9 cellular contexts compared by ENCODE assay signal in the genomic region with DNA sequence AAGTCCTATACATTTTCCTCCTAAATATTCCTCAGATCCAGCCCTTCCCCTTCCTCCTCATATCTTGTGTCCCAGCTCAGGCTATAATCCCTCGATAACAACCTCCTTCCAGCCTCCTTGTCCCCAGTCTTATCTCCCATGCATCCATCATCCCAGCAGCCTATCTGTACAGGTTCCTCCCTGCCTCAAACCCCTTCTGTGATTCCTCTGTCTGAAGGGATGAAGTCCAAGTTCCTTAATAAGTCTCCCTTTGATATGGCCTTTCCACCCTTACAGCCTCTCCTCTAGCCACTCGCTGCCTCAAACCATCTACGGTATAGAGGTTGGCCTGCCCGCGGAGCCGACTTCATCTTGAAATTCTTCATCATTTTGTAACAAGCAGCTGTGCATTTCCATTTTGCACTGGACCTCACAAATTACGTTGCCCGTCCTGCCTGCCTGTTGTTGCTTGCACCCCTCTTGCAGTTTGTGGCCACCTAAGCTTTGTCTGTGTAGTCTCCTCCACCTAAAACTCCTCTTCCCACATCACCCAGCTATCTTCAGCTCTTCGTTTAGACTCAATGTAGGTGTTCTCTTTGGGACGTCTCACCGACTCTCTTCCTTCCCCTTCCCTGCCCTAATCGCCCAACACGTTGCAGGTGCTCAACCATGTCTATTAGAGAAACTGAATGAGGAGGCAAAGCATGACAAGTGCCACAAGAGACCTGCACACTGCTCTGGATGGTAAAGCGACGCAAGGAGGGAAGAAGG. TPM values are rescaled to one million over a fixed set of nuclear protein-coding genes. Genes with fewer than 3 reads are reported as not detected.
DNase-seq lines count a peak whose midpoint lies in the region; ATAC-seq and TF ChIP-seq lines count a peak whose summit lies in the region.
"Had no signal": no experiment of that assay in that cellular context is flagged by ENCODE, and none has a peak within 500 bp of the region (broad histone marks: within the 10 kb centered on the region; RNA-seq: fewer than 3 reads in every experiment).

No MANE protein-coding gene starts in this region.

- no peaks in the 10 kb centered on the region for H3K9me3 Mint-ChIP-seq in mesothelial cell of epicardium

- no peaks in the 10 kb centered on the region for H3K27me3 Mint-ChIP-seq in mesothelial cell of epicardium (ENCODE audit: low read depth)

- ATAC-seq in heart right ventricle (no peak), left cardiac atrium (no peak), HG02642 (IDR thresholded peaks at IDR 0.05; ENCODE audit: poor library complexity, unreplicated experiment) (no peak), HG03460 (IDR thresholded peaks at IDR 0.05; ENCODE audit: unreplicated experiment) (no peak)

- peak overlapping the region in 2 of 10 donors; percentile 58 to 89 for H3K27ac ChIP-seq in heart right ventricle
- H3K27ac ChIP-seq in uterus: peak overlapping the region; percentile 39 to 55

- H3K27ac Mint-ChIP-seq in mesothelial cell of epicardium: peak overlapping the region; percentile 0

- peak overlapping the region; percentile 78 for H3K4me3 Mint-ChIP-seq in mesothelial cell of epicardium

- H3K9me3 ChIP-seq in heart right ventricle: no peaks in the 10 kb centered on the region
- H3K9me3 ChIP-seq in uterus: no peaks in the 10 kb centered on the region

- WGBS in heart right ventricle, 2 donors: 39 to 42% methylated on average over 15 of the region's 15 CpGs

- H3K36me3 ChIP-seq in heart right ventricle (peaks cover 0 to 26% (median 12%) of the 10 kb centered on the region in 9 donors), uterus (no peaks in the 10 kb centered on the region)

- H3K4me1 Mint-ChIP-seq in mesothelial cell of epicardium: peaks cover 41% of the 10 kb centered on the region

- H3K27me3 ChIP-seq in heart right ventricle (no peaks in the 10 kb centered on the region), uterus (no peaks in the 10 kb centered on the region)

- intact Hi-C loops in heart right ventricle (cut with DNase I) (loop anchor here in 8 of 10 donors (1.0 to 10.0 kb wide), 9 partner anchors 21 to 129 kb away; partner anchors contain the start of genes SCRN2 (in 5 of the 8) and SP2 (in 4 of the 8)), left cardiac atrium (cut with DNase I) (loop anchor here (2.0 kb wide), 3 partner anchors 75 to 129 kb away; partner anchors contain the start of gene SCRN2 (in 1 of the 2)), uterus (cut with DNase I; ENCODE audit: low total_unique reads) (no loop called here)

- in situ Hi-C loops in astrocyte of the cerebellum (cut with HindIII; ENCODE audit: low sequenced_read_pairs): no loop called here

- H3K4me3 ChIP-seq in heart right ventricle: peak overlapping the region in 9 of 10 donors; percentile 20 to 98 (median 93)
- H3K4me3 ChIP-seq in astrocyte of the cerebellum (ENCODE audit: low read depth, low read length): peak overlapping the region; percentile 23
- peak overlapping the region; percentile 16 to 35 for H3K4me3 ChIP-seq in uterus

- H3K36me3 Mint-ChIP-seq in mesothelial cell of epicardium: peaks cover 2% of the 10 kb centered on the region

- TF ChIP-seq CTCF in heart right ventricle (IDR thresholded peaks at IDR 0.05) (no peak), astrocyte of the cerebellum (IDR thresholded peaks at IDR 0.05; ENCODE audit: low read depth, low read length, missing control alignments) (no peak), mesothelial cell of epicardium (IDR thresholded peaks at IDR 0.05; ENCODE audit: unreplicated experiment) (no peak), uterus (IDR thresholded peaks at IDR 0.05) (no peak)

- TF ChIP-seq POLR2A in uterus (IDR thresholded peaks at IDR 0.05): no peak

- DNase-seq in heart right ventricle: no peak
- no peak for DNase-seq in left cardiac atrium
- DNase-seq in astrocyte of the cerebellum (ENCODE audit: low read depth): no peak
- no peak for DNase-seq in mesothelial cell of epicardium (ENCODE audit: low spot score in 2 of 2, unreplicated experiment in 2 of 2)
- DNase-seq in uterus: no peak
- DNase-seq in midbrain (lab: John Stamatoyannopoulos, UW): no peak

- H3K4me1 ChIP-seq in heart right ventricle: peaks cover 4 to 24% (median 15%) of the 10 kb centered on the region in 9 donors
- no peaks in the 10 kb centered on the region for H3K4me1 ChIP-seq in uterus

RNA-seq across cellular contexts. Expression of gene CDK5RAP3, which starts 0.8 kb away (rescaled TPM):
- total RNA-seq in heart right ventricle (10 to 100 TPM; 44.0 to 71.2 (median 62.3) TPM), left cardiac atrium (10 to 100 TPM; 62.6 to 66.3 TPM), mesothelial cell of epicardium (231 to 251 TPM (median 236 TPM) in 3 replicates), uterus (100 to 1,000 TPM; 118 to 180 (median 146) TPM)
- polyA plus RNA-seq in heart right ventricle: 100 to 1,000 TPM in 1 of 2 donors, 10 to 100 TPM in 1; 69.9 to 143 TPM

RNA-seq across cellular contexts. Expression of gene PRR15L, which starts 12.5 kb away (rescaled TPM):
- not detected for total RNA-seq in heart right ventricle
- polyA plus RNA-seq in heart right ventricle: not detected
- under 1 TPM; 0.47 to 0.62 TPM for total RNA-seq in left cardiac atrium
- 3.4 to 3.6 TPM (median 3.4 TPM) in 3 replicates for total RNA-seq in mesothelial cell of epicardium
- 1 to 10 TPM in 1 of 4 donors, under 1 TPM in 1, not detected in 2; 0.29 to 2.0 TPM for total RNA-seq in uterus
- total RNA-seq: Daoy had no signal

RNA-seq across cellular contexts. Expression of gene PNPO, which starts 28.8 kb away (rescaled TPM):
- 10 to 100 TPM; 22.8 to 37.0 (median 31.5) TPM for total RNA-seq in heart right ventricle
- 10 to 100 TPM in 1 of 2 donors, 1 to 10 TPM in 1; 9.5 to 10.9 TPM for polyA plus RNA-seq in heart right ventricle
- 10 to 100 TPM; 23.4 to 25.4 TPM for total RNA-seq in left cardiac atrium
- total RNA-seq in mesothelial cell of epicardium: 7.4 to 10.4 TPM (median 8.3 TPM) in 3 replicates
- total RNA-seq in uterus: 10 to 100 TPM; 16.7 to 29.4 (median 17.4) TPM

Comparison
In these comparisons a context has a peak if more than half of its experiments do, and no peak if none do; other contexts are left out.
1. H3K4me3 ChIP-seq: peak in every context shown above with its lines; median percentile 93 in heart right ventricle; 26 in uterus; 23 in astrocyte of the cerebellum.